18 cellular contexts compared by ENCODE assay signal in genomic region chr7:98978672-98979071, GRCh38.
"Had no signal": no experiment of that assay in that cellular context is flagged by ENCODE, and none has a peak within 500 bp of the region (broad histone marks: within the 10 kb centered on the region; RNA-seq: fewer than 3 reads in every experiment).

No MANE protein-coding gene starts in this region.

- H3K9me3 Mint-ChIP-seq: mesothelial cell of epicardium; natural killer cell treated with Interleukin-12 subunit alpha and Interleukin-12 subunit beta and Interleukin-15 and Interleukin-18, amount 100 ng/mL, for 72 hours had no signal

- H3K4me3 ChIP-seq: dorsolateral prefrontal cortex, hepatocyte, pancreas, stomach, thoracic aorta, transverse colon had no signal

- H3K27ac Mint-ChIP-seq: mesothelial cell of epicardium; natural killer cell treated with Interleukin-12 subunit alpha and Interleukin-12 subunit beta and Interleukin-15 and Interleukin-18, amount 100 ng/mL, for 72 hours; progenitor cell of endocrine pancreas had no signal

- H3K27me3 Mint-ChIP-seq: natural killer cell treated with Interleukin-12 subunit alpha and Interleukin-12 subunit beta and Interleukin-15 and Interleukin-18, amount 100 ng/mL, for 72 hours; progenitor cell of endocrine pancreas had no signal

- H3K4me3 Mint-ChIP-seq: mesothelial cell of epicardium; natural killer cell treated with Interleukin-12 subunit alpha and Interleukin-12 subunit beta and Interleukin-15 and Interleukin-18, amount 100 ng/mL, for 72 hours had no signal

- H3K27ac ChIP-seq: dorsolateral prefrontal cortex, hepatocyte, pancreas, stomach, thoracic aorta, transverse colon had no signal

- ATAC-seq: natural killer cell treated with Interleukin-12 subunit alpha and Interleukin-12 subunit beta and Interleukin-15 and Interleukin-18, amount 100 ng/mL, for 72 hours; pancreas; right cardiac atrium had no signal

- DNase-seq: cortex of kidney; effector CD8-positive, alpha-beta T cell; foreskin melanocyte; kidney glomerular epithelial cell; occipital lobe; right cardiac atrium; stimulated activated CD4-positive, alpha-beta T cell treated with anti-CD3 and anti-CD28 coated beads, Interleukin-2, amount 100 ng/mL, for 24 hours; stimulated activated naive CD4-positive, alpha-beta T cell; stomach; substantia nigra; transverse colon had no signal

- H3K4me1 Mint-ChIP-seq: mesothelial cell of epicardium had no signal
